In the genomic region with DNA sequence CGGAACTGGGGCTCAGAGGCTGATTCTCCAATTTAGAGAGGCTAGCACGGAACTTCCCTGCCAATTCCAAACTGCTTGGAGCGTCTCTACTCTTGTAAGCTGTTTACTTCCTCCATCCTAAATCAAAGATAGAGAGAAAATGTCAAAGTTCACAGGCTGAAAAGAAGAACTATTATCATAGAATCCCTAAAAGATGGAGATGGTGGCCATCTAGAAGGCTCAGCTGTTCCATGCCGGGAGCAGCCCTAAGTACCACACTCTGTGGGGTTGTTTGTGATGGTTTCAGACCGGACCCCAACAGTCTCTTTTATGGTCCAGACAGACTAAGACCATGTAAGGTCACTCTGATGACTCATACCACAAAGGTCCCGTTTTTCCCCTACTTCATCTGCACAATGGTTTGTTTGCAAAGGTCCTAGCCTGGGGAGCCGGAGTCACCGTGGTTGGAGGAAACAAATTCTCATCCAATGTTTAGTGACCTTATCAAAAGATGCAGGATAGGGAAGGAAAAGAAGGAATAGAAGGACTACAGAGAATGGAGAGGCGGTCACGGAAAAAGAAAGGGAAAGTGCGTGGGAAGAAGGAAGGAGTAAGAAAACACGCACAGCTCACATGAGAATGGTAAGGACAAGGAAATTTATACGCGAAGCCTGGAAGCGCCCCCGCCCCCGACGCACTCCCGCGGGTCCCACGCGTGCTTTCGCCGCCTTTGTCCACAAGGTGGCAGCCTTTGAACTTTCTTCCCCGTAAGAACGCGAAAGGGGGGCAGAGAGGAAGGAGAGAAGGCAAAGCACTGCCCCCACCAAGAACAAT, we compare ENCODE assay signal across 8 cellular contexts. TPM values are rescaled to one million over a fixed set of nuclear protein-coding genes. Genes with fewer than 3 reads are reported as not detected.
DNase-seq lines count a peak whose midpoint lies in the region; ATAC-seq and TF ChIP-seq lines count a peak whose summit lies in the region.

No MANE protein-coding gene starts in this region.

- H3K4me3 ChIP-seq in WI38 (ENCODE audit: low read depth, low read length) (peak overlapping the region; percentile 79), choroid plexus epithelial cell (ENCODE audit: low read depth, low read length) (peak overlapping the region; percentile 65)

- peak; percentile 70 for TF ChIP-seq CTCF in WI38 (IDR thresholded peaks at IDR 0.05; ENCODE audit: low read depth, low read length)
- TF ChIP-seq CTCF in choroid plexus epithelial cell (conservative IDR thresholded peaks at IDR 0.05; ENCODE audit: low read depth, low read length) = peak; percentile 81

- ATAC-seq in left lobe of liver (peak; percentile 86), HG03139 (IDR thresholded peaks at IDR 0.05; ENCODE audit: unreplicated experiment) (no peak)

- DNase-seq in SIG-M5 treated with dmso at 0.1 percent for 504 hours (lab: John Stamatoyannopoulos, UW; ENCODE audit: unreplicated experiment) = peak; percentile 57
- no peak for DNase-seq in SIG-M5 (lab: John Stamatoyannopoulos, UW)
- DNase-seq in NCI-H1048 (lab: John Stamatoyannopoulos, UW) = peak; percentile 34
- DNase-seq in choroid plexus epithelial cell (ENCODE audit: low read depth) = peak; percentile 78
- DNase-seq in left lobe of liver (ENCODE audit: low spot score) = peak; percentile 56
- peak; percentile 27 for DNase-seq in stimulated activated CD4-positive, alpha-beta T cell treated with anti-CD3 and anti-CD28 coated beads, Interleukin-2, amount 100 ng/mL, for 4 hours (ENCODE audit: low read depth)

RNA-seq across cellular contexts. Expression of gene ANTXR1, which starts 0.5 kb away (rescaled TPM):
- 2.2 TPM for total RNA-seq in left lobe of liver

RNA-seq across cellular contexts. Expression of gene GKN1, which starts 38.1 kb away (rescaled TPM):
- not detected for total RNA-seq in left lobe of liver

RNA-seq across cellular contexts. Expression of gene GKN2, which starts 59.8 kb away (rescaled TPM):
- not detected for total RNA-seq in left lobe of liver
